13 cellular contexts compared by ENCODE assay signal in genomic region chr19:4671182-4671851, GRCh38. TPM values are rescaled to one million over a fixed set of nuclear protein-coding genes. Genes with fewer than 3 reads are reported as not detected.
A peak's percentile ranks its signal among the peaks of the same experiment; 100 is the strongest.
DNase-seq lines count a peak whose midpoint lies in the region; ATAC-seq and TF ChIP-seq lines count a peak whose summit lies in the region.
"Had no signal": no experiment of that assay in that cellular context is flagged by ENCODE, and none has a peak within 500 bp of the region (broad histone marks: within the 10 kb centered on the region; RNA-seq: fewer than 3 reads in every experiment).

No MANE protein-coding gene starts in this region.

- peaks cover 22% of the 10 kb centered on the region for H3K79me2 ChIP-seq in ACC112 (ENCODE audit: control insufficient read depth, insufficient read depth, low read length, unreplicated experiment)

- no peaks in the 10 kb centered on the region for H3K27me3 Mint-ChIP-seq in chondrocyte (ENCODE audit: low read depth)

- peaks cover 17% of the 10 kb centered on the region for H3K4me1 Mint-ChIP-seq in chondrocyte (ENCODE audit: low read depth)

- H3K27ac ChIP-seq in ACC112 (ENCODE audit: low read depth, low read length), result peak overlapping the region; percentile 18; the same call in 1 of the 2 replicates
- H3K27ac ChIP-seq: KMS-11, SK-N-MC had no signal

- peaks cover 9% of the 10 kb centered on the region; the same call in 1 of the 2 replicates for H3K36me3 ChIP-seq in ACC112 (ENCODE audit: insufficient read depth, low read length)

- DNase-seq in HPDE6-E6E7 (ENCODE audit: extremely low spot score), result peak; percentile 10
- DNase-seq in chondrocyte (ENCODE audit: low spot score), result no peak
- DNase-seq in myocyte (ENCODE audit: low read depth), result peak; percentile 53
- no peak for DNase-seq in KG1 (lab: John Stamatoyannopoulos, UW)
- no peak for DNase-seq in COR-L47 (lab: John Stamatoyannopoulos, UW)
- no peak for DNase-seq in NCI-H2029 (lab: John Stamatoyannopoulos, UW)
- DNase-seq: Caco-2, NCI-H446 treated with DMSO at 0.1 percent for 48 hours had no signal

- H3K4me3 Mint-ChIP-seq in chondrocyte (ENCODE audit: unreplicated experiment), result no peak overlapping the region

- H3K27me3 ChIP-seq in ACC112 (ENCODE audit: insufficient read depth, low read length), result no peaks in the 10 kb centered on the region

- H3K9me3 Mint-ChIP-seq in chondrocyte (ENCODE audit: low read depth), result no peaks in the 10 kb centered on the region

- TF ChIP-seq CTCF in chondrocyte (IDR thresholded peaks at IDR 0.05), result no peak

- no peak overlapping the region for H2AFZ ChIP-seq in ACC112 (ENCODE audit: low read length, unreplicated experiment)

- H3K27ac Mint-ChIP-seq in chondrocyte (ENCODE audit: unreplicated experiment), result peak overlapping the region; percentile 69

- no peak overlapping the region for H3K4me3 ChIP-seq in ACC112 (ENCODE audit: low read depth, low read length)
- H3K4me3 ChIP-seq: GM12878 had no signal

- peaks cover 11% of the 10 kb centered on the region for H3K4me1 ChIP-seq in ACC112 (ENCODE audit: control insufficient read depth, insufficient read depth, low read length, unreplicated experiment)

- ATAC-seq in HG03196 (IDR thresholded peaks at IDR 0.05; ENCODE audit: unreplicated experiment), result no peak

- H3K36me3 Mint-ChIP-seq in chondrocyte (ENCODE audit: low read depth), result peaks cover 5% of the 10 kb centered on the region

RNA-seq across cellular contexts. Expression of gene MYDGF, which starts 1.2 kb away (rescaled TPM):
- total RNA-seq in chondrocyte, result 124 to 130 TPM (median 124 TPM) in 3 replicates
- total RNA-seq in myocyte, result 64.6 and 65.2 TPM in 2 replicates
- polyA plus RNA-seq in myocyte (2012), result 274 TPM

RNA-seq across cellular contexts. Expression of gene TNFAIP8L1, which starts 32.0 kb away (rescaled TPM):
- 2.0 to 4.2 TPM (median 3.9 TPM) in 3 replicates for total RNA-seq in chondrocyte
- 3.7 and 7.5 TPM in 2 replicates for total RNA-seq in myocyte
- polyA plus RNA-seq in myocyte (2012), result 8.0 TPM

RNA-seq across cellular contexts. Expression of gene DPP9, which starts 52.3 kb away (rescaled TPM):
- total RNA-seq in chondrocyte (31.5 to 41.5 TPM (median 38.7 TPM) in 3 replicates), myocyte (44.7 and 49.4 TPM in 2 replicates)
- polyA plus RNA-seq in myocyte (2012), result 38.3 TPM

Comparison
In these comparisons a context has a peak if more than half of its experiments do, and no peak if none do; other contexts are left out.
1. DNase-seq: peak in HPDE6-E6E7 (single experiment) and myocyte (single experiment); none in chondrocyte (single experiment), KG1 (single experiment), COR-L47 (single experiment) and NCI-H2029 (single experiment).